Comparison of ENCODE assay signal across 8 cellular contexts in the genomic region with DNA sequence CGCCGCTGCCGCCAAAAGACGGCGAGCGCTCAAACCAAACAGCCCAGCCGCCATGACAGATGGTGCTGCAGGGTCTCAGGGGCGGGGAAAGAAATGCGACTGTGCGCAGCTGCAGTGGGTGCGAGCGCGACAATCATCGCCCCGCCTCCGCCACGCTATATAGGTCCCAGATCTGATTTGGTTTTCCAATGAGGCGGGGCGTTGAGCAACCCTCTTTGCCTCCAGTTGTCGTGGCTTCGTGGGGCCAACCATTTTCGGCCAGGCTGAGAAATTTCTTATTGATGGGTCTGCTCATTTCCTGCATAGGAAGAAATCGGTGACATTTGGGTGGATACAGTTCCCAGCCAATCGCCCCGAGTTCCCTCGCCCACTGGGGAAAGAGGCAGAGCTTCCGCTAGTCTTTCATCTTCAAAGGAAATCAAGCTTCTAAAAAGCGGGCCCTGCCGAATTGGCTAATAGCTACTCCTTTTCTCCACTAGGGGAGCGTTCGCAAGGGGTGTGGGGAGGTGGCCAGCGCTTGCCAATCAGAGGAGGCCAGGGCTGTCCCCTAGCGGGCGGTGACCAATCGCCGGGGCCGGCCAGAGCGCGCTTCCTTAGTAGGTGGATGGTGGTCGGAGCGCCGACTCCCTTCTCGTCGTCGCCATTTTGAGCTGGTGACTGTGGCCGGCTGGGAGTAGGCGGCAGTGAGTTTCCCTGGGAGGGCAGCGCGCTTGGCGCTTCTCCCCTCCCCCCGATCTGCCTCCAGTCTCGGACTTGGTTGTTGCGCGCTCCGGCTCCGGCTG. TPM values are rescaled to one million over a fixed set of nuclear protein-coding genes. Genes with fewer than 3 reads are reported as not detected.
DNase-seq lines count a peak whose midpoint lies in the region; ATAC-seq, FAIRE-seq and TF ChIP-seq lines count a peak whose summit lies in the region.

A gene (minus strand): TSS at position 77 of the 782 bp plus-strand sequence. CDS start 23 bp downstream, at position 54.
A gene with protein sequence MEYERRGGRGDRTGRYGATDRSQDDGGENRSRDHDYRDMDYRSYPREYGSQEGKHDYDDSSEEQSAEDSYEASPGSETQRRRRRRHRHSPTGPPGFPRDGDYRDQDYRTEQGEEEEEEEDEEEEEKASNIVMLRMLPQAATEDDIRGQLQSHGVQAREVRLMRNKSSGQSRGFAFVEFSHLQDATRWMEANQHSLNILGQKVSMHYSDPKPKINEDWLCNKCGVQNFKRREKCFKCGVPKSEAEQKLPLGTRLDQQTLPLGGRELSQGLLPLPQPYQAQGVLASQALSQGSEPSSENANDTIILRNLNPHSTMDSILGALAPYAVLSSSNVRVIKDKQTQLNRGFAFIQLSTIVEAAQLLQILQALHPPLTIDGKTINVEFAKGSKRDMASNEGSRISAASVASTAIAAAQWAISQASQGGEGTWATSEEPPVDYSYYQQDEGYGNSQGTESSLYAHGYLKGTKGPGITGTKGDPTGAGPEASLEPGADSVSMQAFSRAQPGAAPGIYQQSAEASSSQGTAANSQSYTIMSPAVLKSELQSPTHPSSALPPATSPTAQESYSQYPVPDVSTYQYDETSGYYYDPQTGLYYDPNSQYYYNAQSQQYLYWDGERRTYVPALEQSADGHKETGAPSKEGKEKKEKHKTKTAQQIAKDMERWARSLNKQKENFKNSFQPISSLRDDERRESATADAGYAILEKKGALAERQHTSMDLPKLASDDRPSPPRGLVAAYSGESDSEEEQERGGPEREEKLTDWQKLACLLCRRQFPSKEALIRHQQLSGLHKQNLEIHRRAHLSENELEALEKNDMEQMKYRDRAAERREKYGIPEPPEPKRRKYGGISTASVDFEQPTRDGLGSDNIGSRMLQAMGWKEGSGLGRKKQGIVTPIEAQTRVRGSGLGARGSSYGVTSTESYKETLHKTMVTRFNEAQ (plus strand): TSS at position 596 of the 782 bp plus-strand sequence. CDS start 2,261 bp downstream, outside the sequence.

- H3K4me1 ChIP-seq in A549, result peaks cover 17% of the 10 kb centered on the region
- peaks cover 19% of the 10 kb centered on the region for H3K4me1 ChIP-seq in body of pancreas
- peaks cover 8 to 12% of the 10 kb centered on the region in 2 donors for H3K4me1 ChIP-seq in gastrocnemius medialis

- WGBS in A549 (ENCODE audit: missing lambda C conversion rate), result 2% methylated on average over 17 of the region's 56 CpGs
- WGBS in body of pancreas, 2 donors, result 0% methylated on average over 55 of the region's 56 CpGs; no CpG with 5 or more reads in 1 of the 2 donors

- DNase-seq in A549 (ENCODE audit: low read depth in 1 of 2, low spot score in 1 of 2), result peak; percentile 86 to 97
- peak; percentile 91 for DNase-seq in NCI-H2107 treated with DMSO at 0.1 percent for 48 hours (lab: John Stamatoyannopoulos, UW; ENCODE audit: unreplicated experiment)
- peak; percentile 91 to 95 (median 94) for DNase-seq in body of pancreas
- DNase-seq in iPS DF 4.7 (ENCODE audit: extremely low read depth, low spot score), result peak; percentile 41
- peak; percentile 92 to 95 for DNase-seq in gastrocnemius medialis

- POLR2A ChIA-PET in A549 (lab: Yijun Ruan, JAX), result interaction anchor here (0.6 to 3.1 kb wide), 6 partner anchors 10 to 73 kb away, joined by 3 to 17 read pairs (median 8); a partner anchor contains a TSS

- TF ChIP-seq POLR2A in A549 (IDR thresholded peaks at IDR 0.05; ENCODE audit: low read length) (peak; percentile 81), GM18526 (IDR thresholded peaks at IDR 0.05; ENCODE audit: extremely low read depth, insufficient read length) (peak; percentile 83), body of pancreas (IDR thresholded peaks at IDR 0.05) (peak; percentile 63 to 88 (median 88)), gastrocnemius medialis (IDR thresholded peaks at IDR 0.05) (peak; percentile 72 to 77)

- in situ Hi-C loops in gastrocnemius medialis (cut with MboI; ENCODE audit: low sequenced_read_pairs in 4 of 4), result no loop called here

- H3K4me2 ChIP-seq in A549, result peak within 1 kb of the TSS; percentile 94

- CTCF ChIA-PET in A549 (lab: Yijun Ruan, JAX), result interaction anchor here (0.6 to 1.4 kb wide), 9 partner anchors 10 to 504 kb away, joined by 3 to 10 read pairs (median 3); no protein-coding TSS in a partner anchor

- no peak for TF ChIP-seq EP300 in A549 (IDR thresholded peaks at IDR 0.05)

- no peak for TF ChIP-seq RAD21 in A549 (conservative IDR thresholded peaks at IDR 0.05 in 1 of 2, IDR thresholded peaks at IDR 0.05 in 1 of 2)

- peak; percentile 99 for FAIRE-seq in A549 (lab: Jason Lieb, UNC)
- FAIRE-seq in TTC549 (lab: Jason Lieb, UNC), result peak; percentile 17

- H3K27me3 ChIP-seq in body of pancreas (no peaks in the 10 kb centered on the region), gastrocnemius medialis (no peaks in the 10 kb centered on the region)

- peak within 1 kb of the TSS; percentile 90 to 97 for H3K27ac ChIP-seq in A549
- H3K27ac ChIP-seq in body of pancreas, result peak within 1 kb of the TSS; percentile 93 to 96 (median 94)
- H3K27ac ChIP-seq in gastrocnemius medialis, result peak within 1 kb of the TSS; percentile 95 to 99 (median 96)

- TF ChIP-seq CTCF in A549 (IDR thresholded peaks at IDR 0.05) (peak; percentile 43), body of pancreas (IDR thresholded peaks at IDR 0.05) (peak; percentile 47 to 92 (median 81)), gastrocnemius medialis (IDR thresholded peaks at IDR 0.05 in 4 of 5, conservative IDR thresholded peaks at IDR 0.05 in 1 of 5) (peak; percentile 73 to 89 (median 83))

- intact Hi-C loops in body of pancreas (cut with DNase I), result no loop called here
- intact Hi-C loops in gastrocnemius medialis (cut with DNase I; ENCODE audit: low total_unique reads), result loop anchor here (1.0 to 10.0 kb wide), 2 partner anchors 16 to 340 kb away; a partner anchor contains a TSS

- H3K9me3 ChIP-seq in A549 (no peaks in the 10 kb centered on the region), body of pancreas (no peaks in the 10 kb centered on the region), gastrocnemius medialis (no peaks in the 10 kb centered on the region)

- H3K36me3 ChIP-seq in body of pancreas (replicated peaks in 1 of 2; ENCODE audit: insufficient read depth in 1 of 2, low read depth in 2 of 2) (no peaks in the 10 kb centered on the region), gastrocnemius medialis (no peaks in the 10 kb centered on the region)

- ATAC-seq in A549, result peak; percentile 97 to 99
- peak; percentile 83 for ATAC-seq in HG03066 (IDR thresholded peaks at IDR 0.05; ENCODE audit: low read depth, unreplicated experiment)
- peak; percentile 97 for ATAC-seq in body of pancreas
- peak; percentile 86 to 91 for ATAC-seq in gastrocnemius medialis

- peak within 1 kb of the TSS; percentile 79 for H3K4me3 ChIP-seq in A549
- H3K4me3 ChIP-seq in body of pancreas, result peak within 1 kb of the TSS; percentile 48 to 51
- H3K4me3 ChIP-seq in gastrocnemius medialis, result peak within 1 kb of the TSS; percentile 78 to 96 (median 82)

TF ChIP-seq in A549, 52 proteins besides CTCF, POLR2A, EP300 and RAD21 (continues in another document):
- TF ChIP-seq GATA3 (IDR thresholded peaks at IDR 0.05; ENCODE audit: borderline replicate concordance), result no peak
- TF ChIP-seq CEBPB (IDR thresholded peaks at IDR 0.05), result peak; percentile 40 to 77; a peak in 3 of 4 replicates
- TF ChIP-seq EHF (CRISPR knock-in tag; IDR thresholded peaks at IDR 0.05), result no peak
- no peak for TF ChIP-seq CBX8 (IDR thresholded peaks at IDR 0.05)
- TF ChIP-seq, protein P1, sequence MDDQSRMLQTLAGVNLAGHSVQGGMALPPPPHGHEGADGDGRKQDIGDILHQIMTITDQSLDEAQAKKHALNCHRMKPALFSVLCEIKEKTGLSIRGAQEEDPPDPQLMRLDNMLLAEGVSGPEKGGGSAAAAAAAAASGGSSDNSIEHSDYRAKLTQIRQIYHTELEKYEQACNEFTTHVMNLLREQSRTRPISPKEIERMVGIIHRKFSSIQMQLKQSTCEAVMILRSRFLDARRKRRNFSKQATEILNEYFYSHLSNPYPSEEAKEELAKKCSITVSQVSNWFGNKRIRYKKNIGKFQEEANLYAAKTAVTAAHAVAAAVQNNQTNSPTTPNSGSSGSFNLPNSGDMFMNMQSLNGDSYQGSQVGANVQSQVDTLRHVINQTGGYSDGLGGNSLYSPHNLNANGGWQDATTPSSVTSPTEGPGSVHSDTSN (IDR thresholded peaks at IDR 0.05), result no peak
- no peak for TF ChIP-seq NFE2L2 (conservative IDR thresholded peaks at IDR 0.05; ENCODE audit: low read length)
- no peak for TF ChIP-seq HEYL (CRISPR knock-in tag; IDR thresholded peaks at IDR 0.05)
- no peak for TF ChIP-seq TFCP2L1 (CRISPR knock-in tag; IDR thresholded peaks at IDR 0.05)
- TF ChIP-seq ESRRA (IDR thresholded peaks at IDR 0.05; ENCODE audit: borderline replicate concordance, low read length), result no peak
- TF ChIP-seq EHMT2 (IDR thresholded peaks at IDR 0.05; ENCODE audit: low read depth), result no peak
- TF ChIP-seq ZC3H11A (IDR thresholded peaks at IDR 0.05), result no peak
- no peak for TF ChIP-seq HOXA7 (CRISPR knock-in tag; IDR thresholded peaks at IDR 0.05)
- TF ChIP-seq CHD4 (IDR thresholded peaks at IDR 0.05; ENCODE audit: borderline replicate concordance), result no peak
- TF ChIP-seq POLR2AphosphoS2 (conservative IDR thresholded peaks at IDR 0.05; ENCODE audit: low read length), result no peak

RNA-seq across cellular contexts. Expression of the first gene that starts in this region (rescaled TPM):
- polyA plus RNA-seq in A549 (2011; rRNA removed), result 84.5 and 101 TPM in 2 replicates
- 174 and 203 TPM in 2 replicates for polyA plus RNA-seq in A549 (2012; cell fraction: cytosol; rRNA removed)
- polyA plus RNA-seq in A549 (2012; cell fraction: nucleus; rRNA removed), result 101 and 116 TPM in 2 replicates
- 139 to 147 TPM (median 145 TPM) in 3 replicates for polyA plus RNA-seq in A549 (2017; fragmentation: RNase III; extraction: RNeasy Plus Mini Kit Qiagen cat#74134 plus additional on column Dnase treatment)
- 77.5 and 105 TPM in 2 replicates for polyA minus RNA-seq in A549 (2011; rRNA and poly(A)+ RNA removed)
- 10 to 100 TPM; 66.7 to 80.1 TPM for total RNA-seq in body of pancreas
- 100 to 1,000 TPM; 105 to 172 (median 168) TPM for total RNA-seq in gastrocnemius medialis

RNA-seq across cellular contexts. Expression of the second gene that starts in this region (rescaled TPM):
- polyA plus RNA-seq in A549 (2011; rRNA removed), result 16.4 and 21.1 TPM in 2 replicates
- 44.2 and 54.6 TPM in 2 replicates for polyA plus RNA-seq in A549 (2012; cell fraction: cytosol; rRNA removed)
- 78.7 and 100 TPM in 2 replicates for polyA plus RNA-seq in A549 (2012; cell fraction: nucleus; rRNA removed)
- 29.8 to 35.2 TPM (median 33.0 TPM) in 3 replicates for polyA plus RNA-seq in A549 (2017; fragmentation: RNase III; extraction: RNeasy Plus Mini Kit Qiagen cat#74134 plus additional on column Dnase treatment)
- 24.2 and 34.9 TPM in 2 replicates for polyA minus RNA-seq in A549 (2011; rRNA and poly(A)+ RNA removed)
- total RNA-seq in body of pancreas, result 10 to 100 TPM; 16.1 to 29.0 TPM
- total RNA-seq in gastrocnemius medialis, result 10 to 100 TPM; 18.7 to 49.3 (median 23.5) TPM

Comparison
In these comparisons a context has a peak if more than half of its experiments do, and no peak if none do; other contexts are left out.
1. Peak in every context shown above with its lines: DNase-seq, ATAC-seq, H3K4me3 ChIP-seq and H3K27ac ChIP-seq.
2. DNase-seq: peak in every context shown above with its lines; median percentile 94 in body of pancreas; 94 in gastrocnemius medialis; 92 in A549; 91 in NCI-H2107 treated with DMSO at 0.1 percent for 48 hours; 41 in iPS DF 4.7.